1 cellular context compared by ENCODE assay signal in the genomic region with DNA sequence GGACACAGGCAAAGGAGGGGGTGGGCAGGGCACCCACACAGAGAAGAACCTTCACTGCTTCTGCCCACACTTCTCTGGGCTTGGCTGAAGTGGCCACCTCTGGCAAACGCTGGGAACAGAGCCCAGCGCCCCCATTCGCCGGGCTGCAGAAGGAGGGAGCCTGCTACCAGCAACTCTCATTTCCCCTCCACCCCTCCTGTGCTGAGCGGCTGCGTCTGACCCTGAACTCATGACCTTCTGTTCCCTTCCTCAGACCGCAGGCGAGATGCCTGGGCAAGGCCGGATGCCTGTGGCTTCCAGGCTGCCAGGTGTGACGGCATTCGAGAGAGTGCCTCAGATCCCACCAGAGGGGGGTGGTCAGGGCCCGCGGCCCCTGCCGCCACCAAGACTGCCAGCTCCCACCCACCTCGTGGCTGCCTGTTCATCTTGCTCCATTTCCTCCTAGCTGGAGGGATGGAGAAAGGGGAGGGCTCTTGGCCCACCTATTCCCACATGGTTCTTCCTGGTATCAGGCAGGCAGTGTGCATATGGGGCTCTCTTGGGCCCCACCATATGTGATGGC.
TF ChIP-seq lines count a peak whose summit lies in the region.

No MANE protein-coding gene starts in this region.

TF ChIP-seq in HepG2, 621 proteins besides CTCF, POLR2A, EP300 and RAD21 (continued from another document and continues in another):
- TF ChIP-seq TIGD3 (CRISPR knock-in tag; IDR thresholded peaks at IDR 0.05; ENCODE audit: borderline replicate concordance) (no peak), ZNF710 (CRISPR knock-in tag; IDR thresholded peaks at IDR 0.05; ENCODE audit: borderline replicate concordance) (peak; percentile 72; the same call in 1 of the 2 replicates), ZNF362 (CRISPR knock-in tag; IDR thresholded peaks at IDR 0.05; ENCODE audit: borderline replicate concordance) (peak; percentile 44; the same call in 1 of the 2 replicates), LCORL (IDR thresholded peaks at IDR 0.05) (no peak), LCORL (CRISPR knock-in tag; IDR thresholded peaks at IDR 0.05) (peak; percentile 95), ZMYM3 (CRISPR knock-in tag; IDR thresholded peaks at IDR 0.05) (peak; percentile 68; the same call in 1 of the 2 replicates), HNRNPL (IDR thresholded peaks at IDR 0.05; ENCODE audit: low read depth, low read length) (peak; percentile 93), AGO2 (optimal IDR thresholded peaks at IDR 0.05; ENCODE audit: low read depth, low read length) (peak; percentile 79), ZNF724P (CRISPR knock-in tag; IDR thresholded peaks at IDR 0.05; ENCODE audit: borderline replicate concordance) (peak; percentile 69; the same call in 1 of the 2 replicates), POLR2AphosphoS2 (IDR thresholded peaks at IDR 0.05; ENCODE audit: low read depth, low read length) (no peak), ZBTB33 (CRISPR knock-in tag; IDR thresholded peaks at IDR 0.05) (peak; percentile 47; the same call in 1 of the 2 replicates), SRSF9 (IDR thresholded peaks at IDR 0.05; ENCODE audit: borderline replicate concordance, insufficient read depth, low read depth, low read length, poor library complexity, severe bottlenecking) (no peak), KLF16 (CRISPR knock-in tag; IDR thresholded peaks at IDR 0.05) (peak in 1 of 2 experiments; percentile 71; a peak in 1 of 4 replicates), ZNF431 (CRISPR knock-in tag; IDR thresholded peaks at IDR 0.05; ENCODE audit: borderline replicate concordance, low read depth) (peak; percentile 51; the same call in 1 of the 2 replicates), GATAD2A (CRISPR knock-in tag; IDR thresholded peaks at IDR 0.05) (peak; percentile 91), FUBP1 (CRISPR knock-in tag; IDR thresholded peaks at IDR 0.05; ENCODE audit: borderline replicate concordance) (no peak), ZNF160 (CRISPR knock-in tag; IDR thresholded peaks at IDR 0.05) (0 out of 2 replicates have a peak, but pooled peaks have one; percentile 51), TBL1XR1 (IDR thresholded peaks at IDR 0.05; ENCODE audit: borderline replicate concordance, low read length, partially characterized antibody) (peak; percentile 63), ZNF772 (CRISPR knock-in tag; IDR thresholded peaks at IDR 0.05) (peak; percentile 84; the same call in 1 of the 2 replicates), ZNF563 (CRISPR knock-in tag; IDR thresholded peaks at IDR 0.05) (0 out of 2 replicates have a peak, but pooled peaks have one; percentile 24), GATAD1 (CRISPR knock-in tag; IDR thresholded peaks at IDR 0.05) (peak; percentile 59; the same call in 1 of the 2 replicates), NR2F2 (IDR thresholded peaks at IDR 0.05; ENCODE audit: borderline replicate concordance, low read depth) (peak; percentile 74), GFI1 (CRISPR knock-in tag; IDR thresholded peaks at IDR 0.05; ENCODE audit: borderline replicate concordance) (peak; percentile 77; the same call in 1 of the 2 replicates), NCOA1 (CRISPR knock-in tag; IDR thresholded peaks at IDR 0.05) (0 out of 2 replicates have a peak, but pooled peaks have one; percentile 70), SP1 (IDR thresholded peaks at IDR 0.05) (no peak), SP1 (CRISPR knock-in tag; IDR thresholded peaks at IDR 0.05) (peak; percentile 44; the same call in 1 of the 2 replicates), HDAC1 (CRISPR knock-in tag; IDR thresholded peaks at IDR 0.05) (peak; percentile 87), ZNF749 (CRISPR knock-in tag; IDR thresholded peaks at IDR 0.05; ENCODE audit: borderline replicate concordance) (no peak)
- TF ChIP-seq, protein P1, sequence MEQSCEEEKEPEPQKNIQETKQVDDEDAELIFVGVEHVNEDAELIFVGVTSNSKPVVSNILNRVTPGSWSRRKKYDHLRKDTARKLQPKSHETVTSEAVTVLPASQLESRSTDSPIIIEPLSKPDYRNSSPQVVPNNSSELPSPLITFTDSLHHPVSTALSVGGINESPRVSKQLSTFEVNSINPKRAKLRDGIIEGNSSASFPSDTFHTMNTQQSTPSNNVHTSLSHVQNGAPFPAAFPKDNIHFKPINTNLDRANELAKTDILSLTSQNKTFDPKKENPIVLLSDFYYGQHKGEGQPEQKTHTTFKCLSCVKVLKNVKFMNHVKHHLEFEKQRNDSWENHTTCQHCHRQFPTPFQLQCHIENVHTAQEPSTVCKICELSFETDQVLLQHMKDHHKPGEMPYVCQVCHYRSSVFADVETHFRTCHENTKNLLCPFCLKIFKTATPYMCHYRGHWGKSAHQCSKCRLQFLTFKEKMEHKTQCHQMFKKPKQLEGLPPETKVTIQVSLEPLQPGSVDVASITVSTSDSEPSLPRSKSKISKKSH (CRISPR knock-in tag; IDR thresholded peaks at IDR 0.05; ENCODE audit: borderline replicate concordance), result peak; percentile 57; the same call in 1 of the 2 replicates
- TF ChIP-seq, protein P2, sequence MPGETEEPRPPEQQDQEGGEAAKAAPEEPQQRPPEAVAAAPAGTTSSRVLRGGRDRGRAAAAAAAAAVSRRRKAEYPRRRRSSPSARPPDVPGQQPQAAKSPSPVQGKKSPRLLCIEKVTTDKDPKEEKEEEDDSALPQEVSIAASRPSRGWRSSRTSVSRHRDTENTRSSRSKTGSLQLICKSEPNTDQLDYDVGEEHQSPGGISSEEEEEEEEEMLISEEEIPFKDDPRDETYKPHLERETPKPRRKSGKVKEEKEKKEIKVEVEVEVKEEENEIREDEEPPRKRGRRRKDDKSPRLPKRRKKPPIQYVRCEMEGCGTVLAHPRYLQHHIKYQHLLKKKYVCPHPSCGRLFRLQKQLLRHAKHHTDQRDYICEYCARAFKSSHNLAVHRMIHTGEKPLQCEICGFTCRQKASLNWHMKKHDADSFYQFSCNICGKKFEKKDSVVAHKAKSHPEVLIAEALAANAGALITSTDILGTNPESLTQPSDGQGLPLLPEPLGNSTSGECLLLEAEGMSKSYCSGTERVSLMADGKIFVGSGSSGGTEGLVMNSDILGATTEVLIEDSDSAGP (CRISPR knock-in tag; IDR thresholded peaks at IDR 0.05; ENCODE audit: borderline replicate concordance), result peak; percentile 85
- TF ChIP-seq, protein P3, sequence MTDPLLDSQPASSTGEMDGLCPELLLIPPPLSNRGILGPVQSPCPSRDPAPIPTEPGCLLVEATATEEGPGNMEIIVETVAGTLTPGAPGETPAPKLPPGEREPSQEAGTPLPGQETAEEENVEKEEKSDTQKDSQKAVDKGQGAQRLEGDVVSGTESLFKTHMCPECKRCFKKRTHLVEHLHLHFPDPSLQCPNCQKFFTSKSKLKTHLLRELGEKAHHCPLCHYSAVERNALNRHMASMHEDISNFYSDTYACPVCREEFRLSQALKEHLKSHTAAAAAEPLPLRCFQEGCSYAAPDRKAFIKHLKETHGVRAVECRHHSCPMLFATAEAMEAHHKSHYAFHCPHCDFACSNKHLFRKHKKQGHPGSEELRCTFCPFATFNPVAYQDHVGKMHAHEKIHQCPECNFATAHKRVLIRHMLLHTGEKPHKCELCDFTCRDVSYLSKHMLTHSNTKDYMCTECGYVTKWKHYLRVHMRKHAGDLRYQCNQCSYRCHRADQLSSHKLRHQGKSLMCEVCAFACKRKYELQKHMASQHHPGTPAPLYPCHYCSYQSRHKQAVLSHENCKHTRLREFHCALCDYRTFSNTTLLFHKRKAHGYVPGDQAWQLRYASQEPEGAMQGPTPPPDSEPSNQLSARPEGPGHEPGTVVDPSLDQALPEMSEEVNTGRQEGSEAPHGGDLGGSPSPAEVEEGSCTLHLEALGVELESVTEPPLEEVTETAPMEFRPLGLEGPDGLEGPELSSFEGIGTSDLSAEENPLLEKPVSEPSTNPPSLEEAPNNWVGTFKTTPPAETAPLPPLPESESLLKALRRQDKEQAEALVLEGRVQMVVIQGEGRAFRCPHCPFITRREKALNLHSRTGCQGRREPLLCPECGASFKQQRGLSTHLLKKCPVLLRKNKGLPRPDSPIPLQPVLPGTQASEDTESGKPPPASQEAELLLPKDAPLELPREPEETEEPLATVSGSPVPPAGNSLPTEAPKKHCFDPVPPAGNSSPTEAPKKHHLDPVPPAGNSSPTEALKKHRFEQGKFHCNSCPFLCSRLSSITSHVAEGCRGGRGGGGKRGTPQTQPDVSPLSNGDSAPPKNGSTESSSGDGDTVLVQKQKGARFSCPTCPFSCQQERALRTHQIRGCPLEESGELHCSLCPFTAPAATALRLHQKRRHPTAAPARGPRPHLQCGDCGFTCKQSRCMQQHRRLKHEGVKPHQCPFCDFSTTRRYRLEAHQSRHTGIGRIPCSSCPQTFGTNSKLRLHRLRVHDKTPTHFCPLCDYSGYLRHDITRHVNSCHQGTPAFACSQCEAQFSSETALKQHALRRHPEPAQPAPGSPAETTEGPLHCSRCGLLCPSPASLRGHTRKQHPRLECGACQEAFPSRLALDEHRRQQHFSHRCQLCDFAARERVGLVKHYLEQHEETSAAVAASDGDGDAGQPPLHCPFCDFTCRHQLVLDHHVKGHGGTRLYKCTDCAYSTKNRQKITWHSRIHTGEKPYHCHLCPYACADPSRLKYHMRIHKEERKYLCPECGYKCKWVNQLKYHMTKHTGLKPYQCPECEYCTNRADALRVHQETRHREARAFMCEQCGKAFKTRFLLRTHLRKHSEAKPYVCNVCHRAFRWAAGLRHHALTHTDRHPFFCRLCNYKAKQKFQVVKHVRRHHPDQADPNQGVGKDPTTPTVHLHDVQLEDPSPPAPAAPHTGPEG (CRISPR knock-in tag; IDR thresholded peaks at IDR 0.05), result no peak
- TF ChIP-seq, protein P4, sequence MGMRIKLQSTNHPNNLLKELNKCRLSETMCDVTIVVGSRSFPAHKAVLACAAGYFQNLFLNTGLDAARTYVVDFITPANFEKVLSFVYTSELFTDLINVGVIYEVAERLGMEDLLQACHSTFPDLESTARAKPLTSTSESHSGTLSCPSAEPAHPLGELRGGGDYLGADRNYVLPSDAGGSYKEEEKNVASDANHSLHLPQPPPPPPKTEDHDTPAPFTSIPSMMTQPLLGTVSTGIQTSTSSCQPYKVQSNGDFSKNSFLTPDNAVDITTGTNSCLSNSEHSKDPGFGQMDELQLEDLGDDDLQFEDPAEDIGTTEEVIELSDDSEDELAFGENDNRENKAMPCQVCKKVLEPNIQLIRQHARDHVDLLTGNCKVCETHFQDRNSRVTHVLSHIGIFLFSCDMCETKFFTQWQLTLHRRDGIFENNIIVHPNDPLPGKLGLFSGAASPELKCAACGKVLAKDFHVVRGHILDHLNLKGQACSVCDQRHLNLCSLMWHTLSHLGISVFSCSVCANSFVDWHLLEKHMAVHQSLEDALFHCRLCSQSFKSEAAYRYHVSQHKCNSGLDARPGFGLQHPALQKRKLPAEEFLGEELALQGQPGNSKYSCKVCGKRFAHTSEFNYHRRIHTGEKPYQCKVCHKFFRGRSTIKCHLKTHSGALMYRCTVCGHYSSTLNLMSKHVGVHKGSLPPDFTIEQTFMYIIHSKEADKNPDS (CRISPR knock-in tag; IDR thresholded peaks at IDR 0.05), result peak; percentile 79
